ENCODE assay signal across 9 cellular contexts in genomic region chr20:63230800-63231268, GRCh38. TPM values are rescaled to one million over a fixed set of nuclear protein-coding genes. Genes with fewer than 3 reads are reported as not detected.
DNase-seq lines count a peak whose midpoint lies in the region; ATAC-seq, FAIRE-seq and TF ChIP-seq lines count a peak whose summit lies in the region.
"Had no signal": no experiment of that assay in that cellular context is flagged by ENCODE, and none has a peak within 500 bp of the region (broad histone marks: within the 10 kb centered on the region; RNA-seq: fewer than 3 reads in every experiment).

No MANE protein-coding gene starts in this region.

- ATAC-seq in GM21737 (IDR thresholded peaks at IDR 0.05; ENCODE audit: unreplicated experiment) (no peak), GM21515 (IDR thresholded peaks at IDR 0.05; ENCODE audit: unreplicated experiment) (no peak)

- H3K4me3 ChIP-seq in fibroblast of villous mesenchyme (ENCODE audit: low read depth, low read length) = no peak overlapping the region
- no peak overlapping the region for H3K4me3 ChIP-seq in ovary

- 11 to 17% (median 12%) methylated on average over 17 of the region's 17 CpGs for WGBS in ovary, 3 donors

- H3K27me3 ChIP-seq in ovary = no peaks in the 10 kb centered on the region

- DNase-seq in GM13977 (ENCODE audit: low spot score) (no peak), SHP77 treated with DMSO at 0.1 percent for 48 hours (lab: John Stamatoyannopoulos, UW) (peak; percentile 49), fibroblast of villous mesenchyme (ENCODE audit: low read depth) (peak; percentile 79), ovary (peak; percentile 39 to 77 (median 46)), RCC 7860 (ENCODE audit: low spot score) (no peak), NCI-H345 treated with DMSO at 0.1 percent for 48 hours (lab: John Stamatoyannopoulos, UW; ENCODE audit: unreplicated experiment) (no peak)

- intact Hi-C loops in ovary (cut with DNase I) = loop anchor here in 2 of 4 donors (5.0 to 10.0 kb wide), 2 partner anchors 174 to 176 kb away; no protein-coding TSS in a partner anchor

- in situ Hi-C loops in GM13977 (cut with MboI; ENCODE audit: low pct_unique_long_range_greater_than_20kb, low sequenced_read_pairs, unreplicated experiment) = loop anchor here (25.0 kb wide), 1 partner anchor 106 kb away; no protein-coding TSS in a partner anchor

- no peak overlapping the region for H3K27ac ChIP-seq in ovary

- no peak for TF ChIP-seq POLR2A in ovary (IDR thresholded peaks at IDR 0.05)

- TF ChIP-seq CTCF in GM13977 (IDR thresholded peaks at IDR 0.05; ENCODE audit: extremely low read depth, insufficient read depth, missing control alignments) (peak; percentile 43), fibroblast of villous mesenchyme (IDR thresholded peaks at IDR 0.05; ENCODE audit: insufficient read depth, low read depth, low read length) (peak; percentile 80), ovary (IDR thresholded peaks at IDR 0.05) (peak in 1 of 3 donors; percentile 29)

- no peaks in the 10 kb centered on the region for H3K9me3 ChIP-seq in ovary

- H3K4me1 ChIP-seq in ovary (ENCODE audit: insufficient read depth) = no peaks in the 10 kb centered on the region

- FAIRE-seq in RCC 7860 (lab: Jason Lieb, UNC) = no peak

- TF ChIP-seq EP300 in ovary (IDR thresholded peaks at IDR 0.05) = no peak

- no peaks in the 10 kb centered on the region for H3K36me3 ChIP-seq in ovary

RNA-seq across cellular contexts. Expression of gene BIRC7, which starts 4.9 kb away (rescaled TPM):
- total RNA-seq in fibroblast of villous mesenchyme (0.32 TPM in 1 of 2 replicates, not detected in the other), ovary (1 to 10 TPM in 1 of 7 donors, under 1 TPM in 1, not detected in 5; 0.60 to 1.1 TPM)
- not detected for polyA plus RNA-seq in ovary
- total RNA-seq: M059J had no signal

RNA-seq across cellular contexts. Expression of gene YTHDF1, which starts 14.9 kb away (rescaled TPM):
- total RNA-seq in fibroblast of villous mesenchyme (24.8 and 30.7 TPM in 2 replicates), ovary (10 to 100 TPM; 17.6 to 39.4 (median 35.0) TPM)
- 10 to 100 TPM; 17.0 to 30.5 TPM for polyA plus RNA-seq in ovary

RNA-seq across cellular contexts. Expression of gene NKAIN4, which starts 23.4 kb away (rescaled TPM):
- total RNA-seq in fibroblast of villous mesenchyme (not detected in 2 replicates), ovary (under 1 TPM in 2 of 7 donors, not detected in 5; 0.18 to 0.24 TPM)
- not detected for polyA plus RNA-seq in ovary
- total RNA-seq: M059J had no signal

RNA-seq across cellular contexts. Expression of gene ARFGAP1, which starts 41.8 kb away (rescaled TPM):
- total RNA-seq in fibroblast of villous mesenchyme (85.5 and 109 TPM in 2 replicates), ovary (10 to 100 TPM; 40.2 to 80.2 (median 74.8) TPM)
- polyA plus RNA-seq in ovary = 10 to 100 TPM; 18.9 to 59.5 TPM

Comparison
In these comparisons a context has a peak if more than half of its experiments do, and no peak if none do; other contexts are left out.
1. DNase-seq: peak in SHP77 treated with DMSO at 0.1 percent for 48 hours (single experiment), fibroblast of villous mesenchyme (single experiment) and ovary (5 of 5); none in GM13977 (single experiment), RCC 7860 (single experiment) and NCI-H345 treated with DMSO at 0.1 percent for 48 hours (single experiment).